ENCODE assay signal across 21 cellular contexts in the genomic region with DNA sequence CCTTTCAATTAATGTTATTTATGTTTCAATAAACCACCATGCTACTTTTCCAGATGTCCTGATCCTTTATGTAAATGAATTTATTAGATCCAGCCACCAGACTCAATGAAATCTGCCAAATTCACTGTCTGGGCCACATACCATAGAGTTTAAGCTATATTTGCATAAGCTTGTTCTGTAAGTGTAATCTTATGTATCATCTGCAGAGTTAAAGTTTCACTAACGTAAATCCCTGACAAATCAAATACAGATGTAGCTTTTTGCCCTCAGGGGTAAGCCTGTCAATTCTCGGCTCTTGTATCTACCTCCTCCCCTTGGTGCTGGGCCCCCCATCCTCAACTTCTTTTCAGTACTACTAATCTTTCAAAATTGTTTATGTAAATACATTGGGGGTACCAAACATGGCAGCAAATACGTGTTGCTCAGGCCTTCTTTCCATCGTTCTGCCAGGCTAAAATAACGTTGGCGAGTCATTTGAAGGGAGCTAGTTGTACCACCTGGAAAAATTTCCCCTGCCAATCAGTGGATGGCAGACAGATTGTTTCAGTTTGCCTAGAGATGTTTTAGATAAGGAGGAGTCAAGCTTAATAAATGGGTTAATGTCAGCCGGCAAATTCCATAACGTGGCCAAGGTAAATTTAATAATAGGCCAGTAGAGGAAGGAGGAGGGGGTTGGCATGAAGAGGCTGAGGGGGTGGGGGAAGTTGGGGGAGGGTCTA.
DNase-seq lines count a peak whose midpoint lies in the region; ATAC-seq and TF ChIP-seq lines count a peak whose summit lies in the region.
"Had no signal": no experiment of that assay in that cellular context is flagged by ENCODE, and none has a peak within 500 bp of the region (broad histone marks: within the 10 kb centered on the region; RNA-seq: fewer than 3 reads in every experiment).

No MANE protein-coding gene starts in this region.

- no peak overlapping the region for H3K9ac ChIP-seq in adipocyte (ENCODE audit: low read length)
- H3K9ac ChIP-seq: BLaER1 had no signal

- H3K27me3 Mint-ChIP-seq in stimulated activated memory B cell treated with anti-CD40 and anti-IgM and Interleukin-4, amounts not matched to agents 10 μg/mL and 1 μg/mL and 100 μg/mL, for 72 hours, result peaks cover 15% of the 10 kb centered on the region

- peaks cover 5% of the 10 kb centered on the region for H3K9me3 Mint-ChIP-seq in stimulated activated memory B cell treated with anti-CD40 and anti-IgM and Interleukin-4, amounts not matched to agents 10 μg/mL and 1 μg/mL and 100 μg/mL, for 72 hours
- H3K9me3 Mint-ChIP-seq: CD8-positive, alpha-beta T cell; HFFc6; T-helper 1 cell treated with Interleukin-12 subunit alpha and Interleukin-12 subunit beta and Interleukin-4 antibody, amounts not matched to agents 30 μg/mL and 1 μg/mL, for 36 hours had no signal

- H3K27ac Mint-ChIP-seq in stimulated activated memory B cell treated with anti-CD40 and anti-IgM and Interleukin-4, amounts not matched to agents 10 μg/mL and 1 μg/mL and 100 μg/mL, for 72 hours, result no peak overlapping the region
- H3K27ac Mint-ChIP-seq: CD8-positive, alpha-beta T cell; HFFc6; T-helper 1 cell treated with Interleukin-12 subunit alpha and Interleukin-12 subunit beta and Interleukin-4 antibody, amounts not matched to agents 30 μg/mL and 1 μg/mL, for 36 hours had no signal

- WGBS in gastroesophageal sphincter (ENCODE audit: low coverage in 1 of 2), 2 donors, result 71 to 86% methylated on average over 6 of the region's 8 CpGs

- H3K4me1 ChIP-seq in HAP-1 (peaks cover 21% of the 10 kb centered on the region), adipocyte (ENCODE audit: control insufficient read depth, insufficient read depth, low read length) (no peaks in the 10 kb centered on the region), gastroesophageal sphincter (no peaks in the 10 kb centered on the region)
- H3K4me1 ChIP-seq: BLaER1 had no signal

- no peak for TF ChIP-seq CTCF in gastroesophageal sphincter (IDR thresholded peaks at IDR 0.05)

- in situ Hi-C loops in HAP-1 (cut with MboI; ENCODE audit: low sequenced_read_pairs), result no loop called here

- H3K36me3 Mint-ChIP-seq in stimulated activated memory B cell treated with anti-CD40 and anti-IgM and Interleukin-4, amounts not matched to agents 10 μg/mL and 1 μg/mL and 100 μg/mL, for 72 hours, result no peaks in the 10 kb centered on the region
- H3K36me3 Mint-ChIP-seq: CD8-positive, alpha-beta T cell had no signal

- H3K4me3 Mint-ChIP-seq in stimulated activated memory B cell treated with anti-CD40 and anti-IgM and Interleukin-4, amounts not matched to agents 10 μg/mL and 1 μg/mL and 100 μg/mL, for 72 hours, result no peak overlapping the region
- H3K4me3 Mint-ChIP-seq: CD8-positive, alpha-beta T cell; HFFc6; T-helper 1 cell treated with Interleukin-12 subunit alpha and Interleukin-12 subunit beta and Interleukin-4 antibody, amounts not matched to agents 30 μg/mL and 1 μg/mL, for 36 hours had no signal

- no peak overlapping the region for H3K27ac ChIP-seq in gastroesophageal sphincter
- H3K27ac ChIP-seq: BLaER1 had no signal

- TF ChIP-seq POLR2A in gastroesophageal sphincter (IDR thresholded peaks at IDR 0.05), result no peak

- DNase-seq in HAP-1 (ENCODE audit: low spot score in 2 of 2), result peak; percentile 75 to 90
- peak; percentile 61 to 71 for DNase-seq in NCI-H526 (lab: John Stamatoyannopoulos, UW)
- DNase-seq in adipocyte (ENCODE audit: low read depth), result peak; percentile 63
- DNase-seq in GM19240 (ENCODE audit: insufficient read length, low spot score), result no peak
- DNase-seq: CD8-positive, alpha-beta T cell; DMS53; EL; HFFc6; KBM-7; NCI-H1417; NCI-H187; NCI-H2107; NCI-H510A; NCI-H82; RPMI8226; SHP77 treated with DMSO at 0.1 percent for 48 hours had no signal

- H3K36me3 ChIP-seq in HAP-1 (replicated peaks) (no peaks in the 10 kb centered on the region), adipocyte (ENCODE audit: control insufficient read depth, insufficient read depth, low read length, severe bottlenecking) (no peaks in the 10 kb centered on the region), gastroesophageal sphincter (no peaks in the 10 kb centered on the region)
- H3K36me3 ChIP-seq: BLaER1 had no signal

- H3K27me3 ChIP-seq in HAP-1 (ENCODE audit: low read depth) (no peaks in the 10 kb centered on the region), adipocyte (replicated peaks; ENCODE audit: control insufficient read depth, insufficient read depth, low read length) (no peaks in the 10 kb centered on the region), gastroesophageal sphincter (no peaks in the 10 kb centered on the region)
- H3K27me3 ChIP-seq: BLaER1 had no signal

- ATAC-seq in stimulated activated memory B cell treated with anti-CD40 and anti-IgM and Interleukin-4, amounts not matched to agents 10 μg/mL and 1 μg/mL and 100 μg/mL, for 72 hours, result no peak
- no peak for ATAC-seq in gastroesophageal sphincter
- ATAC-seq in HG03520 (IDR thresholded peaks at IDR 0.05; ENCODE audit: unreplicated experiment), result no peak
- ATAC-seq: CD8-positive, alpha-beta T cell had no signal

- TF ChIP-seq EP300 in gastroesophageal sphincter (IDR thresholded peaks at IDR 0.05), result no peak

- H3K4me3 ChIP-seq in HAP-1 (no peak overlapping the region), adipocyte (ENCODE audit: low read length) (no peak overlapping the region), gastroesophageal sphincter (no peak overlapping the region)
- H3K4me3 ChIP-seq: BLaER1 had no signal

- H3K4me1 Mint-ChIP-seq in stimulated activated memory B cell treated with anti-CD40 and anti-IgM and Interleukin-4, amounts not matched to agents 10 μg/mL and 1 μg/mL and 100 μg/mL, for 72 hours, result no peaks in the 10 kb centered on the region

- H3K9me3 ChIP-seq in HAP-1 (no peaks in the 10 kb centered on the region), adipocyte (ENCODE audit: control insufficient read depth, low read length) (no peaks in the 10 kb centered on the region), gastroesophageal sphincter (no peaks in the 10 kb centered on the region)
- H3K9me3 ChIP-seq: BLaER1 had no signal
